14 cellular contexts compared by ENCODE assay signal in genomic region chr12:65999564-66000280, GRCh38.
DNase-seq lines count a peak whose midpoint lies in the region; ATAC-seq lines count a peak whose summit lies in the region.
"Had no signal": no experiment of that assay in that cellular context is flagged by ENCODE, and none has a peak within 500 bp of the region (broad histone marks: within the 10 kb centered on the region; RNA-seq: fewer than 3 reads in every experiment).

No MANE protein-coding gene starts in this region.

- DNase-seq in HK-2 (ENCODE audit: unreplicated experiment) (peak; percentile 32), amniotic epithelial cell (ENCODE audit: low read depth) (peak; percentile 79), glomerular visceral epithelial cell (ENCODE audit: extremely low spot score) (peak; percentile 83), DMS79 treated with DMSO at 0.1 percent for 48 hours (lab: John Stamatoyannopoulos, UW) (no peak)
- DNase-seq: activated effector memory CD4-positive, alpha-beta T cell treated with Interleukin-2 at 50 U/mL for 16 hours; CD4-positive, alpha-beta memory T cell; head of caudate nucleus; NCI-H1105 treated with DMSO at 0.1 percent for 48 hours; posterior cingulate gyrus; stimulated activated CD4-positive, alpha-beta T cell treated with anti-CD3 and anti-CD28 coated beads, Interleukin-15, amount 100 ng/mL, for 24 hours had no signal

- ATAC-seq in HG03045 (IDR thresholded peaks at IDR 0.05; ENCODE audit: unreplicated experiment) (no peak), GM18498 (IDR thresholded peaks at IDR 0.05; ENCODE audit: unreplicated experiment) (no peak), GM18868 (IDR thresholded peaks at IDR 0.05; ENCODE audit: unreplicated experiment) (no peak)
- ATAC-seq: K562 had no signal
